9 cellular contexts compared by ENCODE assay signal in genomic region chr1:206958154-206958553, GRCh38. TPM values are rescaled to one million over a fixed set of nuclear protein-coding genes. Genes with fewer than 3 reads are reported as not detected.
"Had no signal": no experiment of that assay in that cellular context is flagged by ENCODE, and none has a peak within 500 bp of the region (broad histone marks: within the 10 kb centered on the region; RNA-seq: fewer than 3 reads in every experiment).

No MANE protein-coding gene starts in this region.

- H3K9me3 Mint-ChIP-seq: IgD-negative memory B cell had no signal

- H3K4me3 Mint-ChIP-seq: IgD-negative memory B cell had no signal

- H3K27me3 Mint-ChIP-seq: IgD-negative memory B cell had no signal

- FAIRE-seq: HepG2, HTR-8/SVneo, K562 had no signal

- DNase-seq: IMR-90, KBM-7, KG1 had no signal

- H3K27ac ChIP-seq: HL-60 had no signal

- H3K4me3 ChIP-seq: K562 had no signal

RNA-seq across cellular contexts. Expression of gene PIGR, which starts 11.9 kb away (rescaled TPM):
- total RNA-seq: HepG2, IMR-90 had no signal
- polyA plus RNA-seq: HepG2, IMR-90 had no signal

RNA-seq across cellular contexts. Expression of gene FCAMR, which starts 12.1 kb away (rescaled TPM):
- total RNA-seq: HepG2, HT1080, IMR-90, K562 had no signal
- polyA plus RNA-seq: HepG2, IgD-negative memory B cell, IMR-90, K562 had no signal

RNA-seq across cellular contexts. Expression of gene FCMR, which starts 36.4 kb away (rescaled TPM):
- total RNA-seq: HepG2, HT1080, IMR-90 had no signal
- polyA plus RNA-seq: HepG2 had no signal
